ENCODE assay signal across 21 cellular contexts in the genomic region with DNA sequence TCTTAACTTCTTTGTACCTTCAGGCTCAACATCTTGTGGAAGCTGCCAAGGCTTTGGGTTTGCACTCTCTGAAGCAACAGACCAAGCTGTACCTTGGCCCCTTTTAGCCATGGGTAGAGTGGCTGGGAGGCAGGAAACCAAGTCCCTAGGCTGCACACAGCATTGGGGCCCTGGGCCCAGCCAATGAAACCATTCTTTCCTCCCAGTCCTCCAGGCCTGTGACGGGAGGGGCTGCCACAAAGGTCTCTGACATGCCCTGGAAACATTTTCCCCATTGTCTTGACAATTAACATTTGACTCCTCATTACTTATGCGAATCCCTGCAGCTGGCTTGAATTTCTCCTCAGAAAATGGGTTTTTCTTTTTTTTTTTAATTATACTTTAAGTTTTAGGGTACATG.
DNase-seq lines count a peak whose midpoint lies in the region; ATAC-seq, FAIRE-seq and TF ChIP-seq lines count a peak whose summit lies in the region.
"Had no signal": no experiment of that assay in that cellular context is flagged by ENCODE, and none has a peak within 500 bp of the region (broad histone marks: within the 10 kb centered on the region; RNA-seq: fewer than 3 reads in every experiment).

No MANE protein-coding gene starts in this region.

- H3K4me2 ChIP-seq in A549, result no peak overlapping the region
- H3K4me2 ChIP-seq: BLaER1 treated with 17β-estradiol and CSF1 and Interleukin-3, amounts not matched to agents 10 nM and 100 nM had no signal

- WGBS in A549 (ENCODE audit: missing lambda C conversion rate), result 17% methylated on average over 2 of the region's 2 CpGs
- WGBS in endodermal cell (ENCODE audit: insufficient coverage in 1 of 2, insufficient read length in 1 of 2), 2 experiments, result 83% methylated on average over 2 of the region's 2 CpGs; no CpG with 5 or more reads in 1 of the 2 experiments

- H3K4me1 ChIP-seq in A549, result no peaks in the 10 kb centered on the region
- H3K4me1 ChIP-seq in HEK293 (ENCODE audit: control insufficient read depth, insufficient read depth, low read length), result no peaks in the 10 kb centered on the region
- no peaks in the 10 kb centered on the region for H3K4me1 ChIP-seq in endodermal cell (ENCODE audit: control insufficient read depth, insufficient read depth, low read length)
- H3K4me1 ChIP-seq: BLaER1 treated with 17β-estradiol and CSF1 and Interleukin-3, amounts not matched to agents 10 nM and 100 nM; Caco-2 had no signal

- CTCF ChIA-PET in A549 (lab: Yijun Ruan, JAX), result no interaction called here
- CTCF ChIA-PET in HEK293 (lab: Yijun Ruan, JAX), result no interaction called here

- H3K27me3 ChIP-seq in endodermal cell (ENCODE audit: control insufficient read depth, insufficient read depth, low read length, poor library complexity, severe bottlenecking), result no peaks in the 10 kb centered on the region
- H3K27me3 ChIP-seq: BLaER1 treated with 17β-estradiol and CSF1 and Interleukin-3, amounts not matched to agents 10 nM and 100 nM had no signal

- H3K9ac ChIP-seq in endodermal cell (ENCODE audit: extremely low read depth, low read length, poor library complexity, severe bottlenecking), result no peak overlapping the region
- H3K9ac ChIP-seq: BLaER1 treated with 17β-estradiol and CSF1 and Interleukin-3, amounts not matched to agents 10 nM and 100 nM had no signal

- H3K9me3 ChIP-seq in A549 (peaks cover 13% of the 10 kb centered on the region), HEK293 (ENCODE audit: control insufficient read depth, insufficient read depth, low read depth, low read length) (no peaks in the 10 kb centered on the region), endodermal cell (ENCODE audit: control insufficient read depth, low read length) (peaks cover 32% of the 10 kb centered on the region)

- TF ChIP-seq POLR2A in A549 (IDR thresholded peaks at IDR 0.05; ENCODE audit: low read length), result no peak

- H3K27ac ChIP-seq in A549, result no peak overlapping the region
- no peak overlapping the region for H3K27ac ChIP-seq in HEK293 (ENCODE audit: extremely low read depth, low read depth, low read length)
- H3K27ac ChIP-seq in endodermal cell (ENCODE audit: low read depth, low read length), result no peak overlapping the region
- H3K27ac ChIP-seq: BLaER1 treated with 17β-estradiol and CSF1 and Interleukin-3, amounts not matched to agents 10 nM and 100 nM; C4-2B had no signal

- H3K4me1 Mint-ChIP-seq in endodermal cell, result no peaks in the 10 kb centered on the region
- H3K4me1 Mint-ChIP-seq: B cell had no signal

- TF ChIP-seq CTCF in A549 (IDR thresholded peaks at IDR 0.05) (no peak), HEK293 (tag by site-specific recombination; IDR thresholded peaks at IDR 0.05) (no peak), endodermal cell (conservative IDR thresholded peaks at IDR 0.05) (no peak)

- H3K27me3 Mint-ChIP-seq in endodermal cell (ENCODE audit: insufficient read depth), result no peaks in the 10 kb centered on the region
- H3K27me3 Mint-ChIP-seq: B cell; CD4-positive, alpha-beta T cell had no signal

- no peak for TF ChIP-seq EP300 in A549 (IDR thresholded peaks at IDR 0.05)

- ATAC-seq in A549, result no peak
- no peak for ATAC-seq in GM18502 (IDR thresholded peaks at IDR 0.05; ENCODE audit: poor library complexity, unreplicated experiment)
- ATAC-seq: CD8-positive, alpha-beta T cell had no signal

- H3K4me3 Mint-ChIP-seq in endodermal cell, result no peak overlapping the region
- H3K4me3 Mint-ChIP-seq: B cell; CD4-positive, alpha-beta T cell; CD8-positive, alpha-beta T cell had no signal

- POLR2A ChIA-PET in A549 (lab: Yijun Ruan, JAX), result no interaction called here
- POLR2A ChIA-PET in HEK293 (lab: Yijun Ruan, JAX), result no interaction called here

- peaks cover 40% of the 10 kb centered on the region for H3K9me3 Mint-ChIP-seq in endodermal cell

- no peak overlapping the region for H3K4me3 ChIP-seq in A549
- H3K4me3 ChIP-seq in HEK293 (ENCODE audit: low read depth, low read length), result no peak overlapping the region
- peak overlapping the region; percentile 36 for H3K4me3 ChIP-seq in endodermal cell (ENCODE audit: low read length)
- H3K4me3 ChIP-seq: BLaER1 treated with 17β-estradiol and CSF1 and Interleukin-3, amounts not matched to agents 10 nM and 100 nM had no signal

- H3K36me3 Mint-ChIP-seq in endodermal cell (ENCODE audit: low read depth), result no peaks in the 10 kb centered on the region

- no peak for TF ChIP-seq RAD21 in A549 (conservative IDR thresholded peaks at IDR 0.05 in 1 of 2, IDR thresholded peaks at IDR 0.05 in 1 of 2)

- FAIRE-seq in A549 (lab: Jason Lieb, UNC), result no peak
- FAIRE-seq: A204.1, D721Med, G401.6, GM12891, GM18507 had no signal

- no peak overlapping the region for H3K27ac Mint-ChIP-seq in endodermal cell
- H3K27ac Mint-ChIP-seq: B cell; CD4-positive, alpha-beta T cell; CD8-positive, alpha-beta T cell had no signal

- no peak for DNase-seq in A549 (ENCODE audit: low read depth in 1 of 2, low spot score in 1 of 2)
- no peak for DNase-seq in endodermal cell
- no peak for DNase-seq in kidney tubule cell (ENCODE audit: low spot score)
- DNase-seq: 8988T; AML-193; Caco-2; Calu3; CD4-positive, alpha-beta T cell; CD8-positive, alpha-beta T cell; DMS79 treated with DMSO at 0.1 percent for 48 hours; GF-D8 had no signal

- H3K36me3 ChIP-seq in HEK293 (ENCODE audit: control insufficient read depth in 2 of 2, insufficient read depth in 1 of 2, low read length in 2 of 2), result no peaks in the 10 kb centered on the region
- no peaks in the 10 kb centered on the region for H3K36me3 ChIP-seq in endodermal cell (ENCODE audit: control insufficient read depth, insufficient read depth, low read length)

TF ChIP-seq in A549, 52 proteins besides CTCF, POLR2A, EP300 and RAD21:
- no peak for TF ChIP-seq NFE2L2 (conservative IDR thresholded peaks at IDR 0.05; ENCODE audit: low read length)
- no peak for TF ChIP-seq USF2 (IDR thresholded peaks at IDR 0.05)
- TF ChIP-seq ZFP36 (IDR thresholded peaks at IDR 0.05; ENCODE audit: borderline replicate concordance, partially characterized antibody), result peak; percentile 87
- TF ChIP-seq PHF8 (IDR thresholded peaks at IDR 0.05; ENCODE audit: borderline replicate concordance, low read depth), result no peak
- no peak for TF ChIP-seq HOXB13 (CRISPR knock-in tag; IDR thresholded peaks at IDR 0.05; ENCODE audit: low read depth)
- no peak for TF ChIP-seq ESRRA (IDR thresholded peaks at IDR 0.05; ENCODE audit: borderline replicate concordance, low read length)
- TF ChIP-seq E2F6 (IDR thresholded peaks at IDR 0.05; ENCODE audit: borderline replicate concordance, low read depth), result no peak
- TF ChIP-seq ZSCAN20 (CRISPR knock-in tag; IDR thresholded peaks at IDR 0.05), result no peak

TF ChIP-seq in HEK293, 187 proteins besides CTCF, POLR2A, EP300 and RAD21:
- TF ChIP-seq, protein P1, sequence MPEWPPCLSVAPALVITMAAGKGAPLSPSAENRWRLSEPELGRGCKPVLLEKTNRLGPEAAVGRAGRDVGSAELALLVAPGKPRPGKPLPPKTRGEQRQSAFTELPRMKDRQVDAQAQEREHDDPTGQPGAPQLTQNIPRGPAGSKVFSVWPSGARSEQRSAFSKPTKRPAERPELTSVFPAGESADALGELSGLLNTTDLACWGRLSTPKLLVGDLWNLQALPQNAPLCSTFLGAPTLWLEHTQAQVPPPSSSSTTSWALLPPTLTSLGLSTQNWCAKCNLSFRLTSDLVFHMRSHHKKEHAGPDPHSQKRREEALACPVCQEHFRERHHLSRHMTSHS (tag by site-specific recombination; IDR thresholded peaks at IDR 0.05), result no peak
- TF ChIP-seq SETDB1 (IDR thresholded peaks at IDR 0.05; ENCODE audit: insufficient read length, low read length) (peak; percentile 44), ZNF585B (tag by site-specific recombination; IDR thresholded peaks at IDR 0.05) (peak; percentile 95)
